In the genomic region with DNA sequence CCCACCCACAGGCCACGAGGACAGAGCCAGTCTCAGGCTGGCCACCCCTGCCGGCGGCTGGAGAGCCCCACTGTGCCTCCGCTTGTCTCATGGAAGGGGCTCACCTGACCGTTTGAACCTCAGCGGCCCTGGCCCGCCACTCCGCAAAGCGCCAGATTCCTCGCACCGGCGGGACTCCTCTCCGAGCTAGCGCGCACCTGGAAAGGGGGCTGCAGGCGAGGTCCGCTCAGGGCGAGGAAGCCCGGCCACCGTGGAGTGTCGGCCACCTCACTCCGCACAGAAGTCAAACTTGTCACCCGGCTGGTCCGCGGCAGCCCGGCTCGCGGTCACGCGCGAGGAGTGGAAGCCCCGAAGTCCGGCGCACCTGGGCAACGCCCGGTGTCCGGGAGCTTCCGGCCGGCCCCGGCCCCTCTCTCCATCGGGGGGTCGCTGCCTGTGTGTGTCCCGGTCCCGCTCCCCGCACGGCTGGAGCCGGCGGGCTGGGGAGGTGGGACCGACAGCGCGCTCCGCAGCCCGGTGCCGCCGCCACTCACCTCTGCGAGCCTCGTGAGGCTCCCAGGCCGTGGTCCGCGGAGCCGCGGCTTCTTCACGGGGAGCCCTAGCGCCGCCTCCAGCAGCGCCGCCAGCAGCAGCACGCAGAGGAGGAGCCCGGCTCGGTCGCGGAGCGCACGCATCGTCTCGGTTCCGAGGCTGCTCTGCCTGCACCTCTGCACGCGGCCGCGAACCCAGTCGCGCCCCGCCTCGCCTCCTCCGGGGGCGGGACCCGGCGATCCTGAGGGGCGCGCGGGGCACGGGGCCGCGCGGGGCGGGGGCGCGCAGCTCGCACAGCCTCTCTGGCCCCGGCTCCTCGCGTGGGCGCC, we compare ENCODE assay signal across 8 cellular contexts. TPM values are rescaled to one million over a fixed set of nuclear protein-coding genes. Genes with fewer than 3 reads are reported as not detected.
DNase-seq lines count a peak whose midpoint lies in the region; ATAC-seq lines count a peak whose summit lies in the region.

TSS of gene ISM2 (minus strand) at position 697 of the 860 bp plus-strand sequence. CDS start at position 674, 23 bp downstream.

- 2 to 3% methylated on average over 93 to 104 of the region's 104 CpGs for WGBS in esophagus, 2 donors

- H3K27me3 ChIP-seq in esophagus (ENCODE audit: control insufficient read depth in 1 of 2, insufficient read depth in 2 of 2, low read length in 2 of 2) (peaks cover 0 to 5% of the 10 kb centered on the region in 2 donors), stomach smooth muscle (ENCODE audit: control insufficient read depth in 1 of 2, insufficient read depth in 2 of 2, low read length in 2 of 2) (peaks cover 23 to 31% of the 10 kb centered on the region in 2 donors)

- H3K9me3 Mint-ChIP-seq in activated CD8-positive, alpha-beta T cell treated with anti-CD3 and anti-CD28 coated beads, Interleukin-2, amount 10 ng/mL, durations not matched to agents 7 days and 5 days (ENCODE audit: insufficient read depth) = no peaks in the 10 kb centered on the region
- H3K9me3 Mint-ChIP-seq in naive B cell = peaks cover 0 to 5% (median 3%) of the 10 kb centered on the region in 7 donors

- H3K9me3 ChIP-seq in esophagus (ENCODE audit: control insufficient read depth in 2 of 2, insufficient read depth in 1 of 2, low read depth in 1 of 2, low read length in 1 of 2) (no peaks in the 10 kb centered on the region), stomach smooth muscle (ENCODE audit: control insufficient read depth in 2 of 2, low read length in 2 of 2) (peaks cover 0 to 3% of the 10 kb centered on the region in 2 donors)

- H3K36me3 ChIP-seq in esophagus (ENCODE audit: control insufficient read depth in 2 of 2, insufficient read depth in 2 of 2, low read length in 1 of 2) (no peaks in the 10 kb centered on the region), stomach smooth muscle (ENCODE audit: control insufficient read depth in 2 of 2, insufficient read depth in 2 of 2, low read length in 2 of 2) (no peaks in the 10 kb centered on the region)

- H3K27ac ChIP-seq in esophagus (ENCODE audit: low read depth in 2 of 2, low read length in 1 of 2) (no peak within 1 kb of the TSS), stomach smooth muscle (ENCODE audit: low read length) (no peak within 1 kb of the TSS)

- H3K4me1 ChIP-seq in esophagus (ENCODE audit: control insufficient read depth in 2 of 2, insufficient read depth in 2 of 2, low read length in 1 of 2) = peaks cover 5 to 7% of the 10 kb centered on the region in 2 donors
- peaks cover 10% of the 10 kb centered on the region for H3K4me1 ChIP-seq in stomach smooth muscle (ENCODE audit: control insufficient read depth, insufficient read depth, low read length)

- H3K27me3 Mint-ChIP-seq in activated CD8-positive, alpha-beta T cell treated with anti-CD3 and anti-CD28 coated beads, Interleukin-2, amount 10 ng/mL, durations not matched to agents 7 days and 5 days (ENCODE audit: low read depth) = peaks cover 24% of the 10 kb centered on the region
- H3K27me3 Mint-ChIP-seq in naive B cell = peaks cover 17 to 42% (median 20%) of the 10 kb centered on the region in 3 donors

- POLR2A ChIA-PET in activated CD8-positive, alpha-beta T cell treated with anti-CD3 and anti-CD28 coated beads, Interleukin-2, amount 10 ng/mL, durations not matched to agents 7 days and 5 days (lab: Charles Lee) = no interaction called here

- H3K4me3 Mint-ChIP-seq in activated CD8-positive, alpha-beta T cell treated with anti-CD3 and anti-CD28 coated beads, Interleukin-2, amount 10 ng/mL, durations not matched to agents 7 days and 5 days = peak within 1 kb of the TSS; percentile 67
- peak within 1 kb of the TSS; percentile 70 to 89 (median 84) for H3K4me3 Mint-ChIP-seq in naive B cell

- H3K4me3 ChIP-seq in esophagus (ENCODE audit: low read depth in 1 of 2, low read length in 2 of 2) (peak within 1 kb of the TSS; percentile 48 to 54), stomach smooth muscle (ENCODE audit: low read length in 2 of 2) (peak within 1 kb of the TSS; percentile 35 to 63)

- H3K36me3 Mint-ChIP-seq in activated CD8-positive, alpha-beta T cell treated with anti-CD3 and anti-CD28 coated beads, Interleukin-2, amount 10 ng/mL, durations not matched to agents 7 days and 5 days (ENCODE audit: low read depth) = peaks cover 3% of the 10 kb centered on the region
- H3K36me3 Mint-ChIP-seq in naive B cell = peaks cover 4 to 5% of the 10 kb centered on the region in 2 donors

- ATAC-seq in GM21786 (IDR thresholded peaks at IDR 0.05; ENCODE audit: unreplicated experiment) (peak; percentile 42), naive B cell (ENCODE audit: low read depth in 2 of 2) (peak; percentile 89 to 92)
- ATAC-seq in activated CD8-positive, alpha-beta T cell treated with anti-CD3 and anti-CD28 coated beads, Interleukin-2, amount 10 ng/mL, durations not matched to agents 7 days and 5 days = peak; percentile 94

- no peak within 1 kb of the TSS for H3K27ac Mint-ChIP-seq in activated CD8-positive, alpha-beta T cell treated with anti-CD3 and anti-CD28 coated beads, Interleukin-2, amount 10 ng/mL, durations not matched to agents 7 days and 5 days
- H3K27ac Mint-ChIP-seq in naive B cell = peak within 1 kb of the TSS in 1 of 6 donors; percentile 56

- CTCF ChIA-PET in activated CD8-positive, alpha-beta T cell treated with anti-CD3 and anti-CD28 coated beads, Interleukin-2, amount 10 ng/mL, durations not matched to agents 7 days and 5 days (lab: Charles Lee) = no interaction called here

- H3K4me1 Mint-ChIP-seq in activated CD8-positive, alpha-beta T cell treated with anti-CD3 and anti-CD28 coated beads, Interleukin-2, amount 10 ng/mL, durations not matched to agents 7 days and 5 days (ENCODE audit: low read depth) = peaks cover 7% of the 10 kb centered on the region
- peaks cover 13 to 22% (median 20%) of the 10 kb centered on the region in 3 donors for H3K4me1 Mint-ChIP-seq in naive B cell

- H3K9ac ChIP-seq in stomach smooth muscle (ENCODE audit: low read length in 2 of 2) = no peak within 1 kb of the TSS

- DNase-seq in EH (ENCODE audit: low read depth) (peak; percentile 53), NCI-H1105 (lab: John Stamatoyannopoulos, UW) (peak; percentile 55), naive B cell (peak; percentile 47), HT-29 (ENCODE audit: low spot score) (no peak)
- DNase-seq in activated CD8-positive, alpha-beta T cell treated with anti-CD3 and anti-CD28 coated beads, Interleukin-2, amount 10 ng/mL, durations not matched to agents 7 days and 5 days = peak; percentile 68

RNA-seq across cellular contexts. Expression of gene ISM2, which starts in this region (rescaled TPM):
- total RNA-seq in activated CD8-positive, alpha-beta T cell treated with anti-CD3 and anti-CD28 coated beads, Interleukin-2, amount 10 ng/mL, durations not matched to agents 7 days and 5 days = not detected
- polyA plus RNA-seq in esophagus = under 1 TPM; 0.12 to 0.16 TPM
- polyA plus RNA-seq in naive B cell (ENCODE audit: low read depth in 6 of 6) = under 1 TPM in 1 of 6 donors, not detected in 5; 0.57 TPM
- total RNA-seq in HT-29 (2014; rRNA removed; shearing (Covaris generic)) = not detected in 2 replicates

Comparison
In these comparisons a context has a peak if more than half of its experiments do, and no peak if none do; other contexts are left out.
1. Peak in DNase-seq and ATAC-seq in activated CD8-positive, alpha-beta T cell treated with anti-CD3 and anti-CD28 coated beads, Interleukin-2, amount 10 ng/mL, durations not matched to agents 7 days and 5 days; RNA of the gene not detected or under 1 TPM.
2. Peak in DNase-seq and ATAC-seq in naive B cell; RNA of the gene not detected or under 1 TPM.
3. ATAC-seq: peak in every context shown above with its lines; median percentile 94 in activated CD8-positive, alpha-beta T cell treated with anti-CD3 and anti-CD28 coated beads, Interleukin-2, amount 10 ng/mL, durations not matched to agents 7 days and 5 days; 90 in naive B cell; 42 in GM21786.